In genomic region chr3:63995056-63995576, GRCh38 we compare ENCODE assay signal across 18 cellular contexts. TPM values are rescaled to one million over a fixed set of nuclear protein-coding genes. Genes with fewer than 3 reads are reported as not detected.
DNase-seq lines count a peak whose midpoint lies in the region; ATAC-seq and TF ChIP-seq lines count a peak whose summit lies in the region.
"Had no signal": no experiment of that assay in that cellular context is flagged by ENCODE, and none has a peak within 500 bp of the region (broad histone marks: within the 10 kb centered on the region; RNA-seq: fewer than 3 reads in every experiment).

No MANE protein-coding gene starts in this region.

- POLR2A ChIA-PET in CD4-positive, alpha-beta memory T cell (lab: Charles Lee; ENCODE audit: partially characterized antibody), result interaction anchor here (0.9 to 5.5 kb wide), 5 partner anchors 17 to 34 kb away, joined by 5 to 36 read pairs (median 8); partner anchors contain the start of gene PSMD6
- POLR2A ChIA-PET in activated CD4-positive, alpha-beta memory T cell treated with anti-CD3 and anti-CD28 coated beads, Interleukin-2, amount 10 ng/mL, durations not matched to agents 7 days and 5 days (lab: Charles Lee), result interaction anchor here (0.7 to 5.1 kb wide), 5 partner anchors 10 to 36 kb away, joined by 3 to 32 read pairs (median 3); no protein-coding TSS in a partner anchor

- no peaks in the 10 kb centered on the region for H3K27me3 Mint-ChIP-seq in CD4-positive, alpha-beta memory T cell
- no peaks in the 10 kb centered on the region for H3K27me3 Mint-ChIP-seq in activated CD4-positive, alpha-beta memory T cell treated with anti-CD3 and anti-CD28 coated beads, Interleukin-2, amount 10 ng/mL, durations not matched to agents 7 days and 5 days
- H3K27me3 Mint-ChIP-seq in natural killer cell treated with Interleukin-12 subunit alpha and Interleukin-12 subunit beta and Interleukin-15 and Interleukin-18, amount 100 ng/mL, for 72 hours, result no peaks in the 10 kb centered on the region

- intact Hi-C loops in CD4-positive, alpha-beta memory T cell (cut with micrococcal nuclease), result no loop called here
- intact Hi-C loops in lower lobe of right lung (cut with DNase I), result no loop called here

- H3K27me3 ChIP-seq in CD4-positive, alpha-beta memory T cell (ENCODE audit: insufficient read depth, low read length), result no peaks in the 10 kb centered on the region
- H3K27me3 ChIP-seq in lower lobe of right lung (ENCODE audit: low read depth), result no peaks in the 10 kb centered on the region
- H3K27me3 ChIP-seq: ovary had no signal

- H3K4me3 ChIP-seq in CD4-positive, alpha-beta memory T cell (ENCODE audit: low read length in 2 of 2), result no peak overlapping the region
- no peak overlapping the region for H3K4me3 ChIP-seq in lower lobe of right lung
- H3K4me3 ChIP-seq: HAP-1, ovary had no signal

- peaks cover 94% of the 10 kb centered on the region for H3K36me3 ChIP-seq in CD4-positive, alpha-beta memory T cell (ENCODE audit: insufficient read depth, low read length)
- peaks cover 99% of the 10 kb centered on the region for H3K36me3 ChIP-seq in lower lobe of right lung
- H3K36me3 ChIP-seq: ovary had no signal

- CTCF ChIA-PET in CD4-positive, alpha-beta memory T cell (lab: Charles Lee; ENCODE audit: partially characterized antibody), result interaction anchor here (0.7 to 29.4 kb wide), 10 partner anchors 8 to 176 kb away, joined by 3 to 875 read pairs (median 16); partner anchors contain the start of genes C3orf49 and PSMD6
- CTCF ChIA-PET in activated CD4-positive, alpha-beta memory T cell treated with anti-CD3 and anti-CD28 coated beads, Interleukin-2, amount 10 ng/mL, durations not matched to agents 7 days and 5 days (lab: Charles Lee), result interaction anchor here (1.0 to 9.1 kb wide), 6 partner anchors 12 to 35 kb away, joined by 4 to 106 read pairs (median 24); no protein-coding TSS in a partner anchor

- peak overlapping the region in 6 of 7 donors; percentile 60 to 86 (median 80) for H3K27ac Mint-ChIP-seq in CD4-positive, alpha-beta memory T cell
- H3K27ac Mint-ChIP-seq in activated CD4-positive, alpha-beta memory T cell treated with anti-CD3 and anti-CD28 coated beads, Interleukin-2, amount 10 ng/mL, durations not matched to agents 7 days and 5 days, result peak overlapping the region; percentile 41
- peak overlapping the region in 1 of 2 donors; percentile 26 for H3K27ac Mint-ChIP-seq in natural killer cell treated with Interleukin-12 subunit alpha and Interleukin-12 subunit beta and Interleukin-15 and Interleukin-18, amount 100 ng/mL, for 72 hours

- DNase-seq in CD1c-positive myeloid dendritic cell (ENCODE audit: extremely low spot score), result peak; percentile 91
- no peak for DNase-seq in CD4-positive, alpha-beta memory T cell
- DNase-seq in activated CD4-positive, alpha-beta memory T cell treated with anti-CD3 and anti-CD28 coated beads, Interleukin-2, amount 10 ng/mL, durations not matched to agents 7 days and 5 days, result no peak
- peak; percentile 79 for DNase-seq in lower lobe of right lung
- no peak for DNase-seq in NCI-H1092 (lab: John Stamatoyannopoulos, UW)
- DNase-seq in ureter (ENCODE audit: low spot score), result no peak
- DNase-seq in natural killer cell treated with Interleukin-12 subunit alpha and Interleukin-12 subunit beta and Interleukin-15 and Interleukin-18, amount 100 ng/mL, for 72 hours (ENCODE audit: low spot score), result no peak
- DNase-seq: amygdala; DMS 273 treated with DMSO at 0.1 percent for 48 hours; effector memory CD4-positive, alpha-beta T cell; GF-D8; NCI-H1048; NCI-H524; ovary; substantia nigra; SW 1271 had no signal

- no peak overlapping the region for H3K4me3 Mint-ChIP-seq in CD4-positive, alpha-beta memory T cell
- no peak overlapping the region for H3K4me3 Mint-ChIP-seq in activated CD4-positive, alpha-beta memory T cell treated with anti-CD3 and anti-CD28 coated beads, Interleukin-2, amount 10 ng/mL, durations not matched to agents 7 days and 5 days
- H3K4me3 Mint-ChIP-seq in natural killer cell treated with Interleukin-12 subunit alpha and Interleukin-12 subunit beta and Interleukin-15 and Interleukin-18, amount 100 ng/mL, for 72 hours, result no peak overlapping the region

- peaks cover 32 to 63% (median 46%) of the 10 kb centered on the region in 4 donors for H3K4me1 Mint-ChIP-seq in CD4-positive, alpha-beta memory T cell
- H3K4me1 Mint-ChIP-seq in activated CD4-positive, alpha-beta memory T cell treated with anti-CD3 and anti-CD28 coated beads, Interleukin-2, amount 10 ng/mL, durations not matched to agents 7 days and 5 days, result peaks cover 22% of the 10 kb centered on the region
- H3K4me1 Mint-ChIP-seq in natural killer cell treated with Interleukin-12 subunit alpha and Interleukin-12 subunit beta and Interleukin-15 and Interleukin-18, amount 100 ng/mL, for 72 hours (ENCODE audit: low read depth in 2 of 2), result peaks cover 4 to 23% of the 10 kb centered on the region in 2 donors

- no peaks in the 10 kb centered on the region for H3K9me3 ChIP-seq in CD4-positive, alpha-beta memory T cell (ENCODE audit: control insufficient read depth in 1 of 2, low read length in 2 of 2)
- H3K9me3 ChIP-seq in lower lobe of right lung, result no peaks in the 10 kb centered on the region
- H3K9me3 ChIP-seq: HAP-1, ovary had no signal

- ATAC-seq in lower lobe of right lung, result peak; percentile 47 to 75
- ATAC-seq in natural killer cell treated with Interleukin-12 subunit alpha and Interleukin-12 subunit beta and Interleukin-15 and Interleukin-18, amount 100 ng/mL, for 72 hours, result no peak

- H3K27ac ChIP-seq in CD4-positive, alpha-beta memory T cell (ENCODE audit: low read depth, low read length), result no peak overlapping the region
- H3K27ac ChIP-seq in lower lobe of right lung, result no peak overlapping the region
- H3K27ac ChIP-seq: HL-60, ovary had no signal

- peaks cover 7% of the 10 kb centered on the region for H3K4me1 ChIP-seq in CD4-positive, alpha-beta memory T cell (ENCODE audit: insufficient read depth, low read length)
- peaks cover 11% of the 10 kb centered on the region for H3K4me1 ChIP-seq in lower lobe of right lung

- peaks cover 80 to 93% of the 10 kb centered on the region in 2 donors for H3K36me3 Mint-ChIP-seq in CD4-positive, alpha-beta memory T cell
- H3K36me3 Mint-ChIP-seq in activated CD4-positive, alpha-beta memory T cell treated with anti-CD3 and anti-CD28 coated beads, Interleukin-2, amount 10 ng/mL, durations not matched to agents 7 days and 5 days (ENCODE audit: low read depth), result peaks cover 78% of the 10 kb centered on the region
- peaks cover 42% of the 10 kb centered on the region for H3K36me3 Mint-ChIP-seq in natural killer cell treated with Interleukin-12 subunit alpha and Interleukin-12 subunit beta and Interleukin-15 and Interleukin-18, amount 100 ng/mL, for 72 hours

- no peaks in the 10 kb centered on the region for H3K9me3 Mint-ChIP-seq in CD4-positive, alpha-beta memory T cell
- no peaks in the 10 kb centered on the region for H3K9me3 Mint-ChIP-seq in activated CD4-positive, alpha-beta memory T cell treated with anti-CD3 and anti-CD28 coated beads, Interleukin-2, amount 10 ng/mL, durations not matched to agents 7 days and 5 days
- no peaks in the 10 kb centered on the region for H3K9me3 Mint-ChIP-seq in natural killer cell treated with Interleukin-12 subunit alpha and Interleukin-12 subunit beta and Interleukin-15 and Interleukin-18, amount 100 ng/mL, for 72 hours

- TF ChIP-seq CTCF in lower lobe of right lung (IDR thresholded peaks at IDR 0.05), result no peak

RNA-seq across cellular contexts. Expression of gene PSMD6, which starts 28.2 kb away (rescaled TPM):
- 10 to 100 TPM; 65.7 to 68.1 TPM for total RNA-seq in CD4-positive, alpha-beta memory T cell
- 100 to 1,000 TPM; 127 to 152 TPM for polyA plus RNA-seq in CD4-positive, alpha-beta memory T cell
- 10 to 100 TPM; 82.1 to 82.9 TPM for total RNA-seq in activated CD4-positive, alpha-beta memory T cell treated with anti-CD3 and anti-CD28 coated beads, Interleukin-2, amount 10 ng/mL, durations not matched to agents 7 days and 5 days
- total RNA-seq in lower lobe of right lung, result 51.1 TPM
- total RNA-seq in ureter, result 69.6 TPM
- 10 to 100 TPM; 82.7 to 95.7 TPM for total RNA-seq in natural killer cell treated with Interleukin-12 subunit alpha and Interleukin-12 subunit beta and Interleukin-15 and Interleukin-18, amount 100 ng/mL, for 72 hours

Comparison
In these comparisons a context has a peak if more than half of its experiments do, and no peak if none do; other contexts are left out.
1. DNase-seq: peak in CD1c-positive myeloid dendritic cell (single experiment) and lower lobe of right lung (single experiment); none in CD4-positive, alpha-beta memory T cell (0 of 5), activated CD4-positive, alpha-beta memory T cell treated with anti-CD3 and anti-CD28 coated beads, Interleukin-2, amount 10 ng/mL, durations not matched to agents 7 days and 5 days (single experiment), NCI-H1092 (single experiment), ureter (single experiment) and natural killer cell treated with Interleukin-12 subunit alpha and Interleukin-12 subunit beta and Interleukin-15 and Interleukin-18, amount 100 ng/mL, for 72 hours (single experiment).
2. ATAC-seq: peak in lower lobe of right lung (2 of 2); none in natural killer cell treated with Interleukin-12 subunit alpha and Interleukin-12 subunit beta and Interleukin-15 and Interleukin-18, amount 100 ng/mL, for 72 hours (0 of 2).